In genomic region chr20:50885781-50886180, GRCh38 we compare ENCODE assay signal across 19 cellular contexts. TPM values are rescaled to one million over a fixed set of nuclear protein-coding genes. Genes with fewer than 3 reads are reported as not detected.
A peak's percentile ranks its signal among the peaks of the same experiment; 100 is the strongest.
DNase-seq lines count a peak whose midpoint lies in the region; ATAC-seq and TF ChIP-seq lines count a peak whose summit lies in the region.
"Had no signal": no experiment of that assay in that cellular context is flagged by ENCODE, and none has a peak within 500 bp of the region (broad histone marks: within the 10 kb centered on the region; RNA-seq: fewer than 3 reads in every experiment).

No MANE protein-coding gene starts in this region.

- TF ChIP-seq CTCF in SK-N-SH (IDR thresholded peaks at IDR 0.05) (no peak), Caco-2 (IDR thresholded peaks at IDR 0.05; ENCODE audit: insufficient read depth in 1 of 2, low read depth in 1 of 2, low read length in 1 of 2, severe bottlenecking in 1 of 2, unreplicated experiment in 1 of 2) (no peak), neural crest cell (conservative IDR thresholded peaks at IDR 0.05) (no peak), MCF 10A (IDR thresholded peaks at IDR 0.05; ENCODE audit: unreplicated experiment) (no peak)

- POLR2A ChIA-PET in SK-N-SH (lab: Yijun Ruan, JAX) (no interaction called here), Caco-2 (lab: Charles Lee) (no interaction called here), MCF 10A (lab: Yijun Ruan, JAX) (interaction anchor here (0.9 to 1.7 kb wide), 5 partner anchors 15 to 38 kb away, joined by 3 to 7 read pairs (median 5); no protein-coding TSS in a partner anchor)
- POLR2A ChIA-PET in activated naive CD8-positive, alpha-beta T cell treated with anti-CD3 and anti-CD28 coated beads, Interleukin-2, amount 10 ng/mL, durations not matched to agents 7 days and 5 days (lab: Charles Lee), result interaction anchor here (0.7 kb wide), 1 partner anchor 23 kb away, joined by 5 read pairs; no protein-coding TSS in a partner anchor

- H3K4me3 Mint-ChIP-seq in Caco-2 (ENCODE audit: unreplicated experiment) (no peak overlapping the region), neural crest cell (peak overlapping the region; percentile 12), MCF 10A (ENCODE audit: unreplicated experiment) (no peak overlapping the region)
- H3K4me3 Mint-ChIP-seq in activated naive CD8-positive, alpha-beta T cell treated with anti-CD3 and anti-CD28 coated beads, Interleukin-2, amount 10 ng/mL, durations not matched to agents 7 days and 5 days, result no peak overlapping the region
- H3K4me3 Mint-ChIP-seq: HFFc6 had no signal

- no TSS peak for BruUV-seq in Caco-2 (replicated peaks; lab: Mats Ljungman, UMichigan)
- no TSS peak for BruUV-seq in MCF 10A (replicated peaks; lab: Mats Ljungman, UMichigan)

- no peak overlapping the region for H3K9ac ChIP-seq in SK-N-SH

- no peaks in the 10 kb centered on the region for H3K4me1 ChIP-seq in SK-N-SH (ENCODE audit: control insufficient read depth in 1 of 2, insufficient read depth in 2 of 2, low read depth in 1 of 2, low read length in 1 of 2)
- H3K4me1 ChIP-seq in Caco-2, result no peaks in the 10 kb centered on the region
- H3K4me1 ChIP-seq: SJSA1 had no signal

- H3F3A ChIP-seq in SK-N-SH (replicated peaks; ENCODE audit: insufficient read depth), result peaks cover 27% of the 10 kb centered on the region

- intact Hi-C loops in Caco-2 (cut with micrococcal nuclease; ENCODE audit: unreplicated experiment) (no loop called here), MCF 10A (cut with micrococcal nuclease) (loop anchor here (5.0 kb wide), 1 partner anchor 68 kb away; no protein-coding TSS in a partner anchor)

- H3K36me3 Mint-ChIP-seq in Caco-2 (ENCODE audit: insufficient read depth, unreplicated experiment) (peaks cover 82% of the 10 kb centered on the region), neural crest cell (ENCODE audit: low read depth) (peaks cover 18% of the 10 kb centered on the region), MCF 10A (ENCODE audit: insufficient read depth, unreplicated experiment) (peaks cover 44% of the 10 kb centered on the region)
- peaks cover 19% of the 10 kb centered on the region for H3K36me3 Mint-ChIP-seq in activated naive CD8-positive, alpha-beta T cell treated with anti-CD3 and anti-CD28 coated beads, Interleukin-2, amount 10 ng/mL, durations not matched to agents 7 days and 5 days

- no peaks in the 10 kb centered on the region for H3K4me1 Mint-ChIP-seq in Caco-2 (ENCODE audit: low read depth, unreplicated experiment)
- H3K4me1 Mint-ChIP-seq in activated naive CD8-positive, alpha-beta T cell treated with anti-CD3 and anti-CD28 coated beads, Interleukin-2, amount 10 ng/mL, durations not matched to agents 7 days and 5 days, result peaks cover 2% of the 10 kb centered on the region
- H3K4me1 Mint-ChIP-seq in neural crest cell, result no peaks in the 10 kb centered on the region
- H3K4me1 Mint-ChIP-seq in MCF 10A (ENCODE audit: insufficient read depth, unreplicated experiment), result no peaks in the 10 kb centered on the region

- H2AFZ ChIP-seq in SK-N-SH (ENCODE audit: low read depth), result no peak overlapping the region

- no peak for TF ChIP-seq EP300 in SK-N-SH (IDR thresholded peaks at IDR 0.05; ENCODE audit: borderline replicate concordance in 1 of 2, low read depth in 1 of 2, low read length in 1 of 2)

- 88% methylated on average over 5 of the region's 5 CpGs for WGBS in SK-N-SH (ENCODE audit: low lambda C conversion rate)

- H3K9me2 ChIP-seq in SK-N-SH, result no peaks in the 10 kb centered on the region

- peaks cover 7% of the 10 kb centered on the region for H4K20me1 ChIP-seq in SK-N-SH (ENCODE audit: insufficient read depth)

- H3K27me3 Mint-ChIP-seq in Caco-2 (ENCODE audit: insufficient read depth, unreplicated experiment) (no peaks in the 10 kb centered on the region), neural crest cell (ENCODE audit: low read depth) (no peaks in the 10 kb centered on the region), MCF 10A (ENCODE audit: insufficient read depth, unreplicated experiment) (no peaks in the 10 kb centered on the region)
- no peaks in the 10 kb centered on the region for H3K27me3 Mint-ChIP-seq in activated naive CD8-positive, alpha-beta T cell treated with anti-CD3 and anti-CD28 coated beads, Interleukin-2, amount 10 ng/mL, durations not matched to agents 7 days and 5 days

- H3K27ac Mint-ChIP-seq in Caco-2 (ENCODE audit: unreplicated experiment), result peak overlapping the region; percentile 66
- H3K27ac Mint-ChIP-seq in activated naive CD8-positive, alpha-beta T cell treated with anti-CD3 and anti-CD28 coated beads, Interleukin-2, amount 10 ng/mL, durations not matched to agents 7 days and 5 days, result no peak overlapping the region
- H3K27ac Mint-ChIP-seq in neural crest cell (ENCODE audit: unreplicated experiment), result no peak overlapping the region
- H3K27ac Mint-ChIP-seq in MCF 10A (ENCODE audit: low read depth, unreplicated experiment), result no peak overlapping the region
- H3K27ac Mint-ChIP-seq: HFFc6 had no signal

- DNase-seq in SK-N-SH (no peak), Caco-2 (peak in 1 of 2 experiments; percentile 38), neural crest cell (ENCODE audit: low read depth, low spot score) (no peak), MCF 10A (ENCODE audit: unreplicated experiment) (no peak)
- no peak for DNase-seq in activated naive CD8-positive, alpha-beta T cell treated with anti-CD3 and anti-CD28 coated beads, Interleukin-2, amount 10 ng/mL, durations not matched to agents 7 days and 5 days
- DNase-seq: 8988T, C1 segment of cervical spinal cord, COR-L47, DMS53, HFFc6, KG1, NCI-H1092 treated with DMSO at 0.1 percent for 48 hours, NCI-H1694, NCI-H2107, NCI-H774 had no signal

- peaks cover 20% of the 10 kb centered on the region; the same call in 1 of the 2 replicates for H3K79me2 ChIP-seq in SK-N-SH (ENCODE audit: insufficient read depth)

- H3K27me3 ChIP-seq in SK-N-SH (ENCODE audit: insufficient read depth) (no peaks in the 10 kb centered on the region), Caco-2 (replicated peaks; ENCODE audit: control insufficient read depth, insufficient read depth, low read length) (no peaks in the 10 kb centered on the region)

- H3K9me3 ChIP-seq in SK-N-SH (no peaks in the 10 kb centered on the region), Caco-2 (no peaks in the 10 kb centered on the region)
- H3K9me3 ChIP-seq: SJSA1 had no signal

- H3K36me3 ChIP-seq in SK-N-SH (replicated peaks in 1 of 2; ENCODE audit: control insufficient read depth in 1 of 2, insufficient read depth in 2 of 2, low read length in 1 of 2) (peaks cover 36 to 41% of the 10 kb centered on the region in 2 experiments), Caco-2 (ENCODE audit: control insufficient read depth, insufficient read depth, low read length) (peaks cover 2% of the 10 kb centered on the region)

- H3K4me3 ChIP-seq in SK-N-SH (ENCODE audit: low read depth in 2 of 2, low read length in 1 of 2) (no peak overlapping the region), Caco-2 (ENCODE audit: low read depth, low read length) (no peak overlapping the region)
- H3K4me3 ChIP-seq: SJSA1 had no signal

- no peaks in the 10 kb centered on the region for H3K9me3 Mint-ChIP-seq in Caco-2 (ENCODE audit: unreplicated experiment)
- H3K9me3 Mint-ChIP-seq in activated naive CD8-positive, alpha-beta T cell treated with anti-CD3 and anti-CD28 coated beads, Interleukin-2, amount 10 ng/mL, durations not matched to agents 7 days and 5 days, result peaks cover 2% of the 10 kb centered on the region
- H3K9me3 Mint-ChIP-seq in neural crest cell, result no peaks in the 10 kb centered on the region
- no peaks in the 10 kb centered on the region for H3K9me3 Mint-ChIP-seq in MCF 10A (ENCODE audit: unreplicated experiment)
- H3K9me3 Mint-ChIP-seq: HFFc6 had no signal

- ATAC-seq in SK-N-SH treated with all-trans-retinoic acid at 6 μM for 48 hours (peak; percentile 14; the same call in 1 of the 3 replicates), GM19467 (IDR thresholded peaks at IDR 0.05; ENCODE audit: unreplicated experiment) (no peak), HG03439 (IDR thresholded peaks at IDR 0.05; ENCODE audit: unreplicated experiment) (no peak)
- ATAC-seq in activated naive CD8-positive, alpha-beta T cell treated with anti-CD3 and anti-CD28 coated beads, Interleukin-2, amount 10 ng/mL, durations not matched to agents 7 days and 5 days (ENCODE audit: low read depth), result peak; percentile 19

- no peak overlapping the region for H3K4me2 ChIP-seq in SK-N-SH

- no peak for TF ChIP-seq RAD21 in SK-N-SH (IDR thresholded peaks at IDR 0.05; ENCODE audit: low read length)

- CTCF ChIA-PET in SK-N-SH (lab: Yijun Ruan, JAX) (interaction anchor here (1.5 to 2.3 kb wide), 3 partner anchors 12 to 92 kb away, joined by 4 to 8 read pairs (median 5); no protein-coding TSS in a partner anchor), Caco-2 (lab: Charles Lee) (interaction anchor here (0.6 to 1.7 kb wide), 2 partner anchors 91 to 484 kb away, joined by 5 read pairs; partner anchors contain the start of gene BCAS4), MCF 10A (lab: Yijun Ruan, JAX) (interaction anchor here (0.6 to 2.4 kb wide), 8 partner anchors 8 to 101 kb away, joined by 3 to 13 read pairs (median 4); partner anchors contain the start of gene BCAS4)

- H3K27ac ChIP-seq in SK-N-SH (ENCODE audit: low read depth in 2 of 2, low read length in 1 of 2), result no peak overlapping the region
- H3K27ac ChIP-seq: SJSA1 had no signal

TF ChIP-seq in SK-N-SH treated with all-trans-retinoic acid at 6 μM for 48 hours, 23 proteins besides CTCF, POLR2A, EP300 and RAD21 (continues in another document):
- TF ChIP-seq BACH2 (CRISPR knock-in tag; IDR thresholded peaks at IDR 0.05; ENCODE audit: borderline replicate concordance), result no peak
- no peak for TF ChIP-seq ZFP3 (CRISPR knock-in tag; IDR thresholded peaks at IDR 0.05)
- TF ChIP-seq ESRRG (CRISPR knock-in tag; IDR thresholded peaks at IDR 0.05), result no peak

TF ChIP-seq in SK-N-SH, 30 proteins besides CTCF, POLR2A, EP300 and RAD21:
- TF ChIP-seq YY1 (IDR thresholded peaks at IDR 0.05; ENCODE audit: low read depth) (no peak), GATA2 (CRISPR knock-in tag; IDR thresholded peaks at IDR 0.05) (no peak)

RNA-seq across cellular contexts. Expression of gene ADNP, which starts 45.5 kb away (rescaled TPM):
- 13.3 TPM in 2 replicates for polyA plus RNA-seq in SK-N-SH (2012; rRNA removed)
- 21.5 and 22.5 TPM in 2 replicates for polyA plus RNA-seq in SK-N-SH (2012; cell fraction: cytosol; rRNA removed)
- 27.6 and 49.7 TPM in 2 replicates for polyA plus RNA-seq in SK-N-SH (2012; cell fraction: nucleus; rRNA removed)
- total RNA-seq in Caco-2 (2022) (154 and 157 TPM in 2 replicates), neural crest cell (132 and 140 TPM in 2 replicates), MCF 10A (2022) (62.4 and 77.5 TPM in 2 replicates)
- 10 to 100 TPM; 75.1 to 77.6 TPM for total RNA-seq in activated naive CD8-positive, alpha-beta T cell treated with anti-CD3 and anti-CD28 coated beads, Interleukin-2, amount 10 ng/mL, durations not matched to agents 7 days and 5 days

Comparison
In these comparisons a context has a peak if more than half of its experiments do, and no peak if none do; other contexts are left out.
1. ATAC-seq: peak in SK-N-SH treated with all-trans-retinoic acid at 6 μM for 48 hours (single experiment) and activated naive CD8-positive, alpha-beta T cell treated with anti-CD3 and anti-CD28 coated beads, Interleukin-2, amount 10 ng/mL, durations not matched to agents 7 days and 5 days (single experiment); none in GM19467 (single experiment) and HG03439 (single experiment).
2. POLR2A ChIA-PET loops: an anchor here in activated naive CD8-positive, alpha-beta T cell treated with anti-CD3 and anti-CD28 coated beads, Interleukin-2, amount 10 ng/mL, durations not matched to agents 7 days and 5 days (0.7 kb wide) and MCF 10A (0.9 to 1.7 kb wide); none called in SK-N-SH and Caco-2.